In genomic region chrX:68834371-68835103, GRCh38 we compare ENCODE assay signal across 18 cellular contexts. TPM values are rescaled to one million over a fixed set of nuclear protein-coding genes. Genes with fewer than 3 reads are reported as not detected.
DNase-seq lines count a peak whose midpoint lies in the region; ATAC-seq and TF ChIP-seq lines count a peak whose summit lies in the region.
"Had no signal": no experiment of that assay in that cellular context is flagged by ENCODE, and none has a peak within 500 bp of the region (broad histone marks: within the 10 kb centered on the region; RNA-seq: fewer than 3 reads in every experiment).

No MANE protein-coding gene starts in this region.

- H3K4me3 ChIP-seq in colonic mucosa (no peak overlapping the region), mucosa of rectum (ENCODE audit: low read length in 2 of 2) (no peak overlapping the region), subcutaneous abdominal adipose tissue (ENCODE audit: low read depth in 1 of 5, low read length in 5 of 5) (peak overlapping the region in 4 of 5 donors; percentile 6 to 81 (median 58))
- no peak overlapping the region for H3K4me3 ChIP-seq in effector memory CD4-positive, alpha-beta T cell (ENCODE audit: insufficient read depth, low read depth, low read length, poor library complexity, severe bottlenecking)
- H3K4me3 ChIP-seq: cardiac muscle cell, MG63, SJSA1 had no signal

- peak; percentile 7 for DNase-seq in activated CD8-positive, alpha-beta memory T cell treated with anti-CD3 and anti-CD28 coated beads, Interleukin-2, amount 50 U/mL, for 4 hours
- DNase-seq in activated CD8-positive, alpha-beta memory T cell treated with anti-CD3 and anti-CD28 coated beads, Interleukin-2, amount 50 U/mL, for 48 hours: no peak
- DNase-seq in colonic mucosa: peak; percentile 66
- DNase-seq in effector memory CD4-positive, alpha-beta T cell: no peak
- DNase-seq in MV-4-11 (lab: John Stamatoyannopoulos, UW): no peak
- DNase-seq: activated CD4-positive, alpha-beta T cell treated with anti-CD3 and anti-CD28 coated beads for 36 hours; activated naive CD8-positive, alpha-beta T cell treated with anti-CD3 and anti-CD28 coated beads, Interleukin-2, amount 10 ng/mL, durations not matched to agents 7 days and 5 days; MG63; NCI-H1694 treated with DMSO at 0.1 percent for 48 hours; NCI-H510A; occipital lobe; T-helper 9 cell had no signal

- H3K9me3 ChIP-seq in colonic mucosa: no peaks in the 10 kb centered on the region
- H3K9me3 ChIP-seq in mucosa of rectum (ENCODE audit: control insufficient read depth in 2 of 2, low read length in 2 of 2): no peaks in the 10 kb centered on the region
- no peaks in the 10 kb centered on the region for H3K9me3 ChIP-seq in subcutaneous abdominal adipose tissue (ENCODE audit: control insufficient read depth in 5 of 5, low read length in 5 of 5)
- H3K9me3 ChIP-seq in effector memory CD4-positive, alpha-beta T cell (ENCODE audit: control insufficient read depth, low read length): no peaks in the 10 kb centered on the region
- H3K9me3 ChIP-seq: MG63, SJSA1 had no signal

- H3K36me3 ChIP-seq in colonic mucosa (no peaks in the 10 kb centered on the region), mucosa of rectum (ENCODE audit: control insufficient read depth in 2 of 2, insufficient read depth in 2 of 2, low read length in 2 of 2) (peaks cover 2 to 7% of the 10 kb centered on the region in 2 donors), subcutaneous abdominal adipose tissue (ENCODE audit: control insufficient read depth in 5 of 5, insufficient read depth in 5 of 5, low read length in 5 of 5) (peaks cover 0 to 16% (median 10%) of the 10 kb centered on the region in 5 donors)
- no peaks in the 10 kb centered on the region for H3K36me3 ChIP-seq in effector memory CD4-positive, alpha-beta T cell (ENCODE audit: control insufficient read depth, insufficient read depth, low read length)
- H3K36me3 ChIP-seq: cardiac muscle cell, MG63, SJSA1 had no signal

- ATAC-seq in HG03045 (IDR thresholded peaks at IDR 0.05; ENCODE audit: unreplicated experiment): no peak
- ATAC-seq: activated CD4-positive, alpha-beta T cell treated with anti-CD3 and anti-CD28 coated beads for 36 hours had no signal

- intact Hi-C loops in colonic mucosa (cut with DNase I): no loop called here

- no peaks in the 10 kb centered on the region for H3K27me3 ChIP-seq in colonic mucosa
- peaks cover 0 to 2% of the 10 kb centered on the region in 2 donors for H3K27me3 ChIP-seq in mucosa of rectum (ENCODE audit: control insufficient read depth in 2 of 2, insufficient read depth in 2 of 2, low read length in 2 of 2)
- peaks cover 0 to 12% (median 7%) of the 10 kb centered on the region in 5 donors for H3K27me3 ChIP-seq in subcutaneous abdominal adipose tissue (ENCODE audit: control insufficient read depth in 5 of 5, insufficient read depth in 4 of 5, low read length in 5 of 5)
- H3K27me3 ChIP-seq in effector memory CD4-positive, alpha-beta T cell (replicated peaks; ENCODE audit: control insufficient read depth, insufficient read depth, low read length, poor library complexity, severe bottlenecking): no peaks in the 10 kb centered on the region
- H3K27me3 ChIP-seq: cardiac muscle cell, MG63, SJSA1 had no signal

- H3K4me1 ChIP-seq in colonic mucosa (no peaks in the 10 kb centered on the region), mucosa of rectum (ENCODE audit: control insufficient read depth in 2 of 2, insufficient read depth in 2 of 2, low read length in 2 of 2) (peaks cover 16 to 35% of the 10 kb centered on the region in 2 donors), subcutaneous abdominal adipose tissue (ENCODE audit: control insufficient read depth in 5 of 5, insufficient read depth in 5 of 5, low read length in 5 of 5) (peaks cover 0 to 84% (median 61%) of the 10 kb centered on the region in 5 donors)
- peaks cover 9% of the 10 kb centered on the region for H3K4me1 ChIP-seq in effector memory CD4-positive, alpha-beta T cell (ENCODE audit: control insufficient read depth, insufficient read depth, low read length, poor library complexity, severe bottlenecking)

- H3K9ac ChIP-seq in colonic mucosa (ENCODE audit: low read depth in 2 of 2, low read length in 2 of 2): peak overlapping the region in 1 of 2 donors; percentile 86
- peak overlapping the region in 1 of 2 donors; percentile 66 for H3K9ac ChIP-seq in mucosa of rectum (ENCODE audit: low read depth in 1 of 2, low read length in 2 of 2)
- H3K9ac ChIP-seq in subcutaneous abdominal adipose tissue (ENCODE audit: low read length in 5 of 5): peak overlapping the region in 3 of 5 donors; percentile 13 to 44 (median 20)

- H3K27ac ChIP-seq in colonic mucosa: peak overlapping the region; percentile 42
- H3K27ac ChIP-seq in mucosa of rectum (ENCODE audit: low read depth in 2 of 2, low read length in 2 of 2): peak overlapping the region; percentile 85 to 87
- H3K27ac ChIP-seq in subcutaneous abdominal adipose tissue (ENCODE audit: low read depth, low read length): peak overlapping the region; percentile 62
- H3K27ac ChIP-seq in effector memory CD4-positive, alpha-beta T cell (ENCODE audit: insufficient read depth, low read length, poor library complexity, severe bottlenecking): no peak overlapping the region
- H3K27ac ChIP-seq: C4-2B, cardiac muscle cell, SJSA1 had no signal

- no peak for TF ChIP-seq CTCF in colonic mucosa (IDR thresholded peaks at IDR 0.05)

RNA-seq across cellular contexts. Expression of gene EFNB1, which starts 5.7 kb away (rescaled TPM):
- total RNA-seq in colonic mucosa: 10 to 100 TPM; 77.9 to 92.2 TPM

Comparison
In these comparisons a context has a peak if more than half of its experiments do, and no peak if none do; other contexts are left out.
1. DNase-seq: peak in activated CD8-positive, alpha-beta memory T cell treated with anti-CD3 and anti-CD28 coated beads, Interleukin-2, amount 50 U/mL, for 4 hours (single experiment) and colonic mucosa (single experiment); none in activated CD8-positive, alpha-beta memory T cell treated with anti-CD3 and anti-CD28 coated beads, Interleukin-2, amount 50 U/mL, for 48 hours (single experiment), effector memory CD4-positive, alpha-beta T cell (0 of 3) and MV-4-11 (single experiment).
2. H3K4me3 ChIP-seq: peak in subcutaneous abdominal adipose tissue (4 of 5); none in colonic mucosa (single experiment), mucosa of rectum (0 of 2) and effector memory CD4-positive, alpha-beta T cell (single experiment).